In the genomic region with DNA sequence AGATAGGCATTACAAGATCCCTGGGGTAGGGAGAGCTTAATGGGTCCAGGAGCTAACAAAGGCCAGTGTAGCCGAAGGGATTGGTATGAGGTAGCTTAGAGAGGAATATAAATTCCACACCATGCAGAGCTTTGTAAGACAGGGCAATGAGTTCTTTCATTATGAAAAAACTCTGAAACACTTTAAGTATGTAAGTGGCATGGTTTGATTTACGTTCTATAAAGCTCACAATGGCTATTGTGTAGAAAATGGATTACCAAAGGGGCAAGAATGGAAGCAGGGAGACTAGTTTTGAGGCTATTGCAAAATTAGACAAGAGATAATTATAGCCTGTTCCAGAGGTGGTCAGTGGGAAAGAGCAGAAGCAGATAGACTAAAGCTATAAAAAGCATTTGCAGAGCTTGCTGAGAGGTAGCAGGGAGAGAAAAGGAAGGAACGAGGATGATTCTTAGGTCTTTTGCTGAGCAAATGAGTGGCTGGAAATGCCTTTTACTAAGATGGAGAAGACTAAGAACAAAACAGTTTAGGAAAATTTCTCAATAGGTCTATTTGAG, we compare ENCODE assay signal across 30 cellular contexts.
"Had no signal": no experiment of that assay in that cellular context is flagged by ENCODE, and none has a peak within 500 bp of the region (broad histone marks: within the 10 kb centered on the region; RNA-seq: fewer than 3 reads in every experiment).

No MANE protein-coding gene starts in this region.

- H3K9me3 ChIP-seq: breast epithelium, SJSA1 had no signal

- H3K4me1 ChIP-seq: breast epithelium, SJSA1 had no signal

- H3K36me3 ChIP-seq: breast epithelium, SJSA1 had no signal

- DNase-seq: activated CD4-positive, alpha-beta T cell treated with anti-CD3 and anti-CD28 coated beads for 48 hours; activated CD4-positive, alpha-beta T cell treated with anti-CD3 and anti-CD28 coated beads, Interleukin-2, amount 50 U/mL, for 4 hours; activated CD8-positive, alpha-beta memory T cell treated with anti-CD3 and anti-CD28 coated beads, Interleukin-2, amount 50 U/mL, for 48 hours; activated CD8-positive, alpha-beta T cell treated with anti-CD3 and anti-CD28 coated beads, Interleukin-2, amount 10 ng/mL, durations not matched to agents 7 days and 5 days; activated effector memory CD4-positive, alpha-beta T cell treated with Interleukin-2 at 50 U/mL for 16 hours; activated naive CD4-positive, alpha-beta T cell; activated T-cell treated with anti-CD3 and anti-CD28 coated beads, Interleukin-2, amount 50 U/mL, for 1 hour; aorta; KG1; NCI-H1092; NCI-H1436 treated with DMSO at 0.1 percent for 48 hours; NCI-H187 treated with DMSO at 0.1 percent for 48 hours; NCI-H2081 treated with DMSO at 0.1 percent for 48 hours; NCI-H2171 treated with DMSO at 0.1 percent for 48 hours; NCI-H524; NCI-H774; NK-92 treated with Interleukin-12 subunit alpha and Interleukin-12 subunit beta, amount 100 ng/mL, for 24 hours; OCI-M1; RPMI8226; SHP77; SW 1271 had no signal

- H3K4me3 Mint-ChIP-seq: activated CD8-positive, alpha-beta T cell treated with anti-CD3 and anti-CD28 coated beads, Interleukin-2, amount 10 ng/mL, durations not matched to agents 7 days and 5 days; activated naive CD4-positive, alpha-beta T cell treated with anti-CD3 and anti-CD28 coated beads, Interleukin-2, amount 50 U/mL, for 24 hours; central memory CD8-positive, alpha-beta T cell; IgD-negative memory B cell; T-helper 1 cell treated with Interleukin-12 subunit alpha and Interleukin-12 subunit beta and Interleukin-4 antibody, amounts not matched to agents 30 μg/mL and 1 μg/mL, for 36 hours had no signal

- H3K4me1 Mint-ChIP-seq: activated naive CD4-positive, alpha-beta T cell treated with anti-CD3 and anti-CD28 coated beads, Interleukin-2, amount 50 U/mL, for 24 hours; central memory CD8-positive, alpha-beta T cell; IgD-negative memory B cell had no signal

- H3K36me3 Mint-ChIP-seq: activated naive CD4-positive, alpha-beta T cell treated with anti-CD3 and anti-CD28 coated beads, Interleukin-2, amount 50 U/mL, for 24 hours; IgD-negative memory B cell had no signal

- H3K27ac ChIP-seq: breast epithelium, SJSA1 had no signal

- H3K27ac Mint-ChIP-seq: activated CD8-positive, alpha-beta T cell treated with anti-CD3 and anti-CD28 coated beads, Interleukin-2, amount 10 ng/mL, durations not matched to agents 7 days and 5 days; activated naive CD4-positive, alpha-beta T cell treated with anti-CD3 and anti-CD28 coated beads, Interleukin-2, amount 50 U/mL, for 24 hours; IgD-negative memory B cell; T-helper 1 cell treated with Interleukin-12 subunit alpha and Interleukin-12 subunit beta and Interleukin-4 antibody, amounts not matched to agents 30 μg/mL and 1 μg/mL, for 36 hours had no signal

- H3K9me3 Mint-ChIP-seq: activated naive CD4-positive, alpha-beta T cell treated with anti-CD3 and anti-CD28 coated beads, Interleukin-2, amount 50 U/mL, for 24 hours; central memory CD8-positive, alpha-beta T cell had no signal

- ATAC-seq: activated CD4-positive, CD25-positive, alpha-beta regulatory T cell treated with anti-CD3 and anti-CD28 coated beads, Interleukin-2, amount 50 U/mL, for 24 hours; activated CD8-positive, alpha-beta T cell treated with anti-CD3 and anti-CD28 coated beads, Interleukin-2, amount 10 ng/mL, durations not matched to agents 7 days and 5 days; Panc1; SK-N-SH treated with all-trans-retinoic acid at 6 μM for 48 hours had no signal

- H3K27me3 ChIP-seq: breast epithelium, SJSA1 had no signal

- H3K4me3 ChIP-seq: breast epithelium, SJSA1 had no signal
